Comparison of ENCODE assay signal across 15 cellular contexts in genomic region chr5:74555991-74556390, GRCh38.
DNase-seq lines count a peak whose midpoint lies in the region; ATAC-seq and TF ChIP-seq lines count a peak whose summit lies in the region.
"Had no signal": no experiment of that assay in that cellular context is flagged by ENCODE, and none has a peak within 500 bp of the region (broad histone marks: within the 10 kb centered on the region; RNA-seq: fewer than 3 reads in every experiment).

No MANE protein-coding gene starts in this region.

- TF ChIP-seq CTCF in endodermal cell (conservative IDR thresholded peaks at IDR 0.05): no peak

- H3K9me3 ChIP-seq in endodermal cell (ENCODE audit: control insufficient read depth, low read length): no peaks in the 10 kb centered on the region
- H3K9me3 ChIP-seq in neuron (ENCODE audit: low read length): no peaks in the 10 kb centered on the region
- no peaks in the 10 kb centered on the region for H3K9me3 ChIP-seq in right cardiac atrium (ENCODE audit: control insufficient read depth, low read length)
- H3K9me3 ChIP-seq: BLaER1 treated with 17β-estradiol and CSF1 and Interleukin-3, amounts not matched to agents 10 nM and 100 nM; HAP-1 had no signal

- WGBS in endodermal cell (ENCODE audit: insufficient coverage in 1 of 2, insufficient read length in 1 of 2), 2 experiments: 6 to 15% methylated on average over 2 to 3 of the region's 3 CpGs
- WGBS in right cardiac atrium: 65% methylated on average over 3 of the region's 3 CpGs

- peak overlapping the region; percentile 4 for H2AFZ ChIP-seq in neuron (ENCODE audit: low read depth, low read length)
- H2AFZ ChIP-seq: PC-9 had no signal

- H3K9ac ChIP-seq in endodermal cell (ENCODE audit: extremely low read depth, low read length, poor library complexity, severe bottlenecking): no peak overlapping the region
- H3K9ac ChIP-seq: BLaER1 treated with 17β-estradiol and CSF1 and Interleukin-3, amounts not matched to agents 10 nM and 100 nM had no signal

- DNase-seq in NCI-H1417 (lab: John Stamatoyannopoulos, UW) (peak in 2 of 3 experiments; percentile 3 to 47), NCI-H1417 treated with DMSO at 0.1 percent for 48 hours (lab: John Stamatoyannopoulos, UW) (no peak), NCI-H146 treated with DMSO at 0.1 percent for 48 hours (lab: John Stamatoyannopoulos, UW; ENCODE audit: unreplicated experiment) (peak; percentile 73), endodermal cell (peak; percentile 79), right cardiac atrium (no peak), RPMI8226 (no peak), Kasumi-1 (lab: John Stamatoyannopoulos, UW) (no peak)
- DNase-seq: NCI-H1048, NCI-H187 treated with DMSO at 0.1 percent for 48 hours, NCI-H524 treated with DMSO at 0.1 percent for 48 hours had no signal

- H3K27ac Mint-ChIP-seq in endodermal cell: peak overlapping the region; percentile 38

- H3K36me3 Mint-ChIP-seq in endodermal cell (ENCODE audit: low read depth): no peaks in the 10 kb centered on the region

- peaks cover 7% of the 10 kb centered on the region for H3K27me3 Mint-ChIP-seq in endodermal cell (ENCODE audit: insufficient read depth)

- no peaks in the 10 kb centered on the region for H3K36me3 ChIP-seq in endodermal cell (ENCODE audit: control insufficient read depth, insufficient read depth, low read length)
- no peaks in the 10 kb centered on the region for H3K36me3 ChIP-seq in neuron (ENCODE audit: insufficient read depth, low read length)
- H3K36me3 ChIP-seq: BLaER1 treated with 17β-estradiol and CSF1 and Interleukin-3, amounts not matched to agents 10 nM and 100 nM; HAP-1 had no signal

- H3K4me1 ChIP-seq in endodermal cell (ENCODE audit: control insufficient read depth, insufficient read depth, low read length) (peaks cover 23% of the 10 kb centered on the region), neuron (ENCODE audit: insufficient read depth, low read length) (peaks cover 12% of the 10 kb centered on the region), right cardiac atrium (ENCODE audit: control insufficient read depth, insufficient read depth, low read length) (no peaks in the 10 kb centered on the region)
- H3K4me1 ChIP-seq: HAP-1 had no signal

- ATAC-seq in right cardiac atrium: no peak

- no peaks in the 10 kb centered on the region for H3K9me3 Mint-ChIP-seq in endodermal cell

- H3K27ac ChIP-seq in endodermal cell (ENCODE audit: low read depth, low read length) (peak overlapping the region; percentile 67), right cardiac atrium (ENCODE audit: low read length) (no peak overlapping the region)
- H3K27ac ChIP-seq: 22Rv1; BLaER1 treated with 17β-estradiol and CSF1 and Interleukin-3, amounts not matched to agents 10 nM and 100 nM had no signal

- H3K4me3 ChIP-seq in endodermal cell (ENCODE audit: low read length) (no peak overlapping the region), neuron (ENCODE audit: low read length) (no peak overlapping the region), right cardiac atrium (ENCODE audit: low read length) (no peak overlapping the region)
- H3K4me3 ChIP-seq: BLaER1 treated with 17β-estradiol and CSF1 and Interleukin-3, amounts not matched to agents 10 nM and 100 nM; HAP-1; PC-9 had no signal

- intact Hi-C loops in right cardiac atrium (cut with DNase I): no loop called here

- H3K27me3 ChIP-seq in endodermal cell (ENCODE audit: control insufficient read depth, insufficient read depth, low read length, poor library complexity, severe bottlenecking): no peaks in the 10 kb centered on the region
- H3K27me3 ChIP-seq in neuron (ENCODE audit: insufficient read depth, low read length): no peaks in the 10 kb centered on the region
- H3K27me3 ChIP-seq in right cardiac atrium (ENCODE audit: control insufficient read depth, insufficient read depth): no peaks in the 10 kb centered on the region
- H3K27me3 ChIP-seq: BLaER1 treated with 17β-estradiol and CSF1 and Interleukin-3, amounts not matched to agents 10 nM and 100 nM had no signal

- H3K4me3 Mint-ChIP-seq in endodermal cell: no peak overlapping the region

- H3K4me1 Mint-ChIP-seq in endodermal cell: peaks cover 48% of the 10 kb centered on the region

Comparison
In these comparisons a context has a peak if more than half of its experiments do, and no peak if none do; other contexts are left out.
1. DNase-seq: peak in NCI-H1417 (2 of 3), NCI-H146 treated with DMSO at 0.1 percent for 48 hours (single experiment) and endodermal cell (single experiment); none in NCI-H1417 treated with DMSO at 0.1 percent for 48 hours (single experiment), right cardiac atrium (0 of 3), RPMI8226 (single experiment) and Kasumi-1 (0 of 2).